8 cellular contexts compared by ENCODE assay signal in the genomic region with DNA sequence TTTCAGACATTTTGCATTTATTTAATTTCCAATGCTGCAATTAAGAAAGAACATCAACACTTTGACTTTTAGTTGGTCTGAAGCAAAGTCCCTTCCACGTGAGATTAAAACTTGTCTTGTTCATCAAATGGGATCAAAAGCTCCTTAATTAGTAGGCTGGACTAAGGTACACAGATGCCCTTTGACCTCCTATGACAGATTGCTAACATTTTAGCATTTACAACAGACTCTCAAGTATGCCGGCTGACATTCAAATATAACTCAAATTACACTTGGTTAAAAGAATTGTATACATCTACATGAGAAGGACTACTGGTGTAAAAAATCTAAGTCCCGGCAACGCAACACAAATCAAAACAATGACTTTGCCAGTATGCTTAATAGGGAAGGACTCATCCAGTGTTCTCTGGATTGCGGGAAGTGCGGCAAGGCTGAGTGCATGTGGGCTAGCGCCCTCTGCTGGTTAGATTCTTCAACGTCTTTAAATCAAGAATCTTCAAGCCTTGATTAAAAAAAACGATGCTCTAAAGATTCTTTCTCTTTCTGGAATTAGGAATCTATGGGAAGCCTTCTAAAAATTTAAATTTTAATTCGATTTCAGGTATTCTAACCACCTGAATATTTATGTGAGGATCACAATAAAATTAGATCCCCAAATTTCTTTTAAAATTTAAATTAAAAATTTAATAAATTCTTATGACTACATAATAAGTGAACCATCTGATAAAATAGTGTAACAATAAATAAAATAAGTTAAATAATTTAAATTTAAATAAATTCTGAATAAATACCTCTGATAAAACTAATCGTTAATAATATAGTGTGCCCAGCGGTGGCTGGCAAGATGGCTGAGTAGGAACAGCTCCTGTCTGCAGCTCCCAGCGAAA.
DNase-seq lines count a peak whose midpoint lies in the region; ATAC-seq and TF ChIP-seq lines count a peak whose summit lies in the region.

No MANE protein-coding gene starts in this region.

- H3K4me1 ChIP-seq in upper lobe of right lung = no peaks in the 10 kb centered on the region

- H4K20me1 ChIP-seq in neural cell (ENCODE audit: insufficient read depth) = no peaks in the 10 kb centered on the region

- H3K27me3 ChIP-seq in neural cell (ENCODE audit: insufficient read depth, low read depth, low read length) (no peaks in the 10 kb centered on the region), upper lobe of right lung (no peaks in the 10 kb centered on the region)

- ATAC-seq in GM18868 (IDR thresholded peaks at IDR 0.05; ENCODE audit: unreplicated experiment) = peak; percentile 87
- peak; percentile 94 for ATAC-seq in upper lobe of right lung

- H3K36me3 ChIP-seq in neural cell (ENCODE audit: insufficient read depth, low read length) (no peaks in the 10 kb centered on the region), upper lobe of right lung (no peaks in the 10 kb centered on the region)

- DNase-seq in AG20443 (ENCODE audit: low spot score) (peak; percentile 77), HuH-7 (ENCODE audit: low spot score) (peak; percentile 48), NOMO-1 (lab: John Stamatoyannopoulos, UW; ENCODE audit: unreplicated experiment in 2 of 2) (peak; percentile 11 to 45), fibroblast of the aortic adventitia (ENCODE audit: low read depth) (peak; percentile 92), upper lobe of right lung (peak; percentile 63)
- peak; percentile 20 for DNase-seq in activated T-cell treated with anti-CD3 and anti-CD28 coated beads, Interleukin-2, amount 50 U/mL, for 1 hour

- H3K9me3 ChIP-seq in neural cell (ENCODE audit: low read length) (no peaks in the 10 kb centered on the region), upper lobe of right lung (no peaks in the 10 kb centered on the region)

- no peak overlapping the region for H3K4me2 ChIP-seq in neural cell (ENCODE audit: low read length)

- no peaks in the 10 kb centered on the region for H3K79me2 ChIP-seq in neural cell (replicated peaks; ENCODE audit: insufficient read depth, low read length)

- TF ChIP-seq RAD21 in neural cell (conservative IDR thresholded peaks at IDR 0.05) = peak; percentile 91

- no peaks in the 10 kb centered on the region for H3F3A ChIP-seq in neural cell (ENCODE audit: insufficient read depth, low read length, poor library complexity, severe bottlenecking)

- H2AFZ ChIP-seq in neural cell (ENCODE audit: low read depth, low read length) = no peak overlapping the region

- H3K4me3 ChIP-seq in fibroblast of the aortic adventitia (ENCODE audit: low read depth, low read length) = no peak overlapping the region
- no peak overlapping the region for H3K4me3 ChIP-seq in neural cell (ENCODE audit: low read length)
- H3K4me3 ChIP-seq in upper lobe of right lung = no peak overlapping the region

- H3K9ac ChIP-seq in neural cell (ENCODE audit: low read length) = no peak overlapping the region

- TF ChIP-seq EP300 in neural cell (conservative IDR thresholded peaks at IDR 0.05; ENCODE audit: poor library complexity, severe bottlenecking) = no peak

- TF ChIP-seq CTCF in fibroblast of the aortic adventitia (IDR thresholded peaks at IDR 0.05; ENCODE audit: insufficient read depth, low read length) (peak; percentile 84), neural cell (IDR thresholded peaks at IDR 0.05; ENCODE audit: poor library complexity, severe bottlenecking) (peak; percentile 85), upper lobe of right lung (IDR thresholded peaks at IDR 0.05) (peak; percentile 83)

- H3K9me2 ChIP-seq in neural cell (ENCODE audit: insufficient read depth, low read length) = no peaks in the 10 kb centered on the region

- H3K27ac ChIP-seq in neural cell (ENCODE audit: low read length) = no peak overlapping the region
- no peak overlapping the region for H3K27ac ChIP-seq in upper lobe of right lung

- intact Hi-C loops in upper lobe of right lung (cut with DNase I) = loop anchor here (10.0 kb wide), 1 partner anchor 1173 kb away; no protein-coding TSS in a partner anchor

TF ChIP-seq in neural cell, 6 proteins besides CTCF, POLR2A, EP300 and RAD21:
- TF ChIP-seq EZH2 (IDR thresholded peaks at IDR 0.05; ENCODE audit: borderline replicate concordance, insufficient read depth, low read length, poor library complexity, severe bottlenecking) (no peak), SMC3 (conservative IDR thresholded peaks at IDR 0.05; ENCODE audit: poor library complexity) (peak; percentile 90)

Comparison
In these comparisons a context has a peak if more than half of its experiments do, and no peak if none do; other contexts are left out.
1. DNase-seq: peak in every context shown above with its lines; median percentile 92 in fibroblast of the aortic adventitia; 77 in AG20443; 63 in upper lobe of right lung; 48 in HuH-7; 28 in NOMO-1; 20 in activated T-cell treated with anti-CD3 and anti-CD28 coated beads, Interleukin-2, amount 50 U/mL, for 1 hour.